13 cellular contexts compared by ENCODE assay signal in the genomic region with DNA sequence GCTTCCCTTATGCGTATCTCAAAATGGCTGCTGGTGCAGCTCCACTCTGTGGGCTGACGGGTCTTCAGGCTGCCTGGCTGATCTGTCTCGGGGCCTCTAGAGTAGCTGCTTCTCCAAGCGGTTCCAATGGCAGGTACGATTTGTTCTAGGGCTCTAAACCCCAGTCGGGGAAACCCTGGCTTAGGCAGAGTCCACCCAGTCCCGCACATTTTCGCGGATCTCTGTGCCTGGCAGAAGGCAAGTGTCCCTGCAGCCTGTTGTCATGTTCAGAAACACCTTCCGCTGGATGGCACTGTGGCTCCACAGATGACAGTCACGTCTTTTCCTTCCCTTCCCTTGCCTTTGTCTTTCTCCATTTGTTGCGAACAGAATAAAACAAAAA. TPM values are rescaled to one million over a fixed set of nuclear protein-coding genes. Genes with fewer than 3 reads are reported as not detected.
A peak's percentile ranks its signal among the peaks of the same experiment; 100 is the strongest.
DNase-seq lines count a peak whose midpoint lies in the region; ATAC-seq and TF ChIP-seq lines count a peak whose summit lies in the region.
"Had no signal": no experiment of that assay in that cellular context is flagged by ENCODE, and none has a peak within 500 bp of the region (broad histone marks: within the 10 kb centered on the region; RNA-seq: fewer than 3 reads in every experiment).

No MANE protein-coding gene starts in this region.

- ATAC-seq in Right ventricle myocardium inferior: no peak

- H3K27me3 ChIP-seq in right atrium auricular region (no peaks in the 10 kb centered on the region), vagina (no peaks in the 10 kb centered on the region)

- H3K9me3 ChIP-seq in right atrium auricular region: no peaks in the 10 kb centered on the region
- no peaks in the 10 kb centered on the region for H3K9me3 ChIP-seq in vagina

- H3K4me3 ChIP-seq in right atrium auricular region (peak overlapping the region; percentile 35 to 44), astrocyte of the cerebellum (ENCODE audit: low read depth, low read length) (peak overlapping the region; percentile 32), vagina (peak overlapping the region; percentile 40 to 48)
- H3K4me3 ChIP-seq: GM23248 had no signal

- TF ChIP-seq POLR2A in vagina (IDR thresholded peaks at IDR 0.05): no peak

- intact Hi-C loops in Right ventricle myocardium inferior (cut with DNase I): no loop called here
- intact Hi-C loops in vagina (cut with DNase I): no loop called here

- peak overlapping the region; percentile 75 to 79 for H3K27ac ChIP-seq in right atrium auricular region
- peak overlapping the region; percentile 69 for H3K27ac ChIP-seq in vagina
- H3K27ac ChIP-seq: GM23248 had no signal

- TF ChIP-seq CTCF in right atrium auricular region (IDR thresholded peaks at IDR 0.05) (peak; percentile 20 to 63), astrocyte of the cerebellum (IDR thresholded peaks at IDR 0.05; ENCODE audit: low read depth, low read length, missing control alignments) (peak; percentile 23), vagina (IDR thresholded peaks at IDR 0.05) (peak in 2 of 3 experiments; percentile 48 to 57)

- H3K4me1 ChIP-seq in right atrium auricular region: peaks cover 0 to 12% of the 10 kb centered on the region in 2 donors
- peaks cover 6% of the 10 kb centered on the region for H3K4me1 ChIP-seq in vagina

- in situ Hi-C loops in astrocyte of the cerebellum (cut with HindIII; ENCODE audit: low sequenced_read_pairs): no loop called here

- H3K36me3 ChIP-seq in right atrium auricular region: no peaks in the 10 kb centered on the region
- H3K36me3 ChIP-seq in vagina: no peaks in the 10 kb centered on the region

- DNase-seq in right atrium auricular region (ENCODE audit: low spot score): peak; percentile 78
- no peak for DNase-seq in Right ventricle myocardium inferior (ENCODE audit: missing footprints)
- DNase-seq in astrocyte of the cerebellum (ENCODE audit: low read depth): peak; percentile 55
- DNase-seq in medulla oblongata (ENCODE audit: extremely low spot score): peak; percentile 77
- no peak for DNase-seq in vagina (ENCODE audit: extremely low spot score in 2 of 2)
- DNase-seq in NCI-H526 (lab: John Stamatoyannopoulos, UW): no peak
- DNase-seq in effector CD8-positive, alpha-beta T cell (lab: John Stamatoyannopoulos, UW): no peak
- no peak for DNase-seq in NCI-H2107 treated with DMSO at 0.1 percent for 48 hours (lab: John Stamatoyannopoulos, UW; ENCODE audit: unreplicated experiment)
- DNase-seq: activated CD4-positive, alpha-beta memory T cell treated with anti-CD3 and anti-CD28 coated beads, Interleukin-2, amount 10 ng/mL, durations not matched to agents 7 days and 5 days; COR-L47; foreskin melanocyte; GM23248; NCI-H1105 had no signal

RNA-seq across cellular contexts. Expression of a gene that starts 54.4 kb away (rescaled TPM):
- total RNA-seq in right atrium auricular region (10 to 100 TPM in 1 of 2 donors, 1 to 10 TPM in 1; 7.8 to 15.8 TPM), Right ventricle myocardium inferior (21.4 TPM), vagina (13.8 TPM)

Comparison
In these comparisons a context has a peak if more than half of its experiments do, and no peak if none do; other contexts are left out.
1. DNase-seq: peak in right atrium auricular region (single experiment), astrocyte of the cerebellum (single experiment) and medulla oblongata (single experiment); none in Right ventricle myocardium inferior (single experiment), vagina (0 of 2), NCI-H526 (0 of 2), effector CD8-positive, alpha-beta T cell (single experiment) and NCI-H2107 treated with DMSO at 0.1 percent for 48 hours (single experiment).
2. Peak in every context shown above with its lines, with median percentiles within 50 percentile points of each other: H3K4me3 ChIP-seq and CTCF ChIP-seq.